In the genomic region with DNA sequence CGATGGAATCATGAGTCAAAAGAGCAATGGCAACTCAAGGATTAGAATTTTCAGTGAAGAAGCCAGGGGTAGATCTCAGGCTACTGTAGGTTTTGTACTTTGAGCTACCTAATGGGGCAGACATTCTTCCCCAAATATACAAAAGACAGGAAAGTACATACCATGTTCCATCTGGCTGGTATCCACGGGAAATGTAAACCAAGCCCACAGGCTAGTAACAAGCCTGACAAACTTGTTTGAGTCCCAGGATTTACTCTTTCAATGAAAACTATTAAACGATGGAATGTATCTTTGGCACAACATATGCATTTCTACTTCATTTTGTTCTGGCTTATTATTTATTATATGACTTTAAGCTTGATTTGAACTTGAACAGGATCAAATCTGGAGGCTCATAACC, we compare ENCODE assay signal across 26 cellular contexts.
"Had no signal": no experiment of that assay in that cellular context is flagged by ENCODE, and none has a peak within 500 bp of the region (broad histone marks: within the 10 kb centered on the region; RNA-seq: fewer than 3 reads in every experiment).

No MANE protein-coding gene starts in this region.

- H3K27ac Mint-ChIP-seq: activated naive CD8-positive, alpha-beta T cell; brain; effector memory CD8-positive, alpha-beta T cell; nephron; stimulated activated effector memory CD8-positive, alpha-beta T cell treated with anti-CD3 and anti-CD28 coated beads, Interleukin-12 subunit alpha, Interleukin-12 subunit beta, amount 100 ng/mL, for 72 hours; stimulated activated naive CD8-positive, alpha-beta T cell treated with anti-CD3 and anti-CD28 coated beads, Interleukin-15, Interleukin-2, amounts not matched to agents 100 ng/mL and 50 ng/mL, for 24 hours; T-cell had no signal

- H3K4me3 Mint-ChIP-seq: activated naive CD8-positive, alpha-beta T cell; brain; effector memory CD8-positive, alpha-beta T cell; nephron; stimulated activated effector memory CD8-positive, alpha-beta T cell treated with anti-CD3 and anti-CD28 coated beads, Interleukin-12 subunit alpha, Interleukin-12 subunit beta, amount 100 ng/mL, for 72 hours; stimulated activated naive CD8-positive, alpha-beta T cell treated with anti-CD3 and anti-CD28 coated beads, Interleukin-15, Interleukin-2, amounts not matched to agents 100 ng/mL and 50 ng/mL, for 24 hours; T-cell had no signal

- ATAC-seq: activated CD4-positive, CD25-positive, alpha-beta regulatory T cell treated with anti-CD3 and anti-CD28 coated beads, Interleukin-2, amount 50 U/mL, for 24 hours; effector memory CD8-positive, alpha-beta T cell; left lung; lower lobe of right lung; right lobe of liver; stimulated activated effector memory CD8-positive, alpha-beta T cell treated with anti-CD3 and anti-CD28 coated beads, Interleukin-12 subunit alpha, Interleukin-12 subunit beta, amount 100 ng/mL, for 72 hours; T-cell had no signal

- H3K4me1 Mint-ChIP-seq: brain; stimulated activated effector memory CD8-positive, alpha-beta T cell treated with anti-CD3 and anti-CD28 coated beads, Interleukin-12 subunit alpha, Interleukin-12 subunit beta, amount 100 ng/mL, for 72 hours; T-cell had no signal

- H3K27ac ChIP-seq: ascending aorta, left lung, lower lobe of right lung, right lobe of liver, skin epidermis, thoracic aorta had no signal

- H3K36me3 Mint-ChIP-seq: activated naive CD8-positive, alpha-beta T cell; brain; stimulated activated effector memory CD8-positive, alpha-beta T cell treated with anti-CD3 and anti-CD28 coated beads, Interleukin-12 subunit alpha, Interleukin-12 subunit beta, amount 100 ng/mL, for 72 hours; T-cell had no signal

- H3K4me1 ChIP-seq: ascending aorta, left lung, lower lobe of right lung, right lobe of liver had no signal

- FAIRE-seq: urothelium cell line had no signal

- H3K4me3 ChIP-seq: ascending aorta, left lung, lower lobe of right lung, right lobe of liver, skin epidermis, thoracic aorta had no signal

- H3K27me3 ChIP-seq: ascending aorta, left lung had no signal

- H3K36me3 ChIP-seq: ascending aorta, left lung, lower lobe of right lung, right lobe of liver, thoracic aorta had no signal

- H3K9me3 ChIP-seq: ascending aorta, lower lobe of right lung, right lobe of liver, thoracic aorta had no signal

- H3K27me3 Mint-ChIP-seq: activated naive CD8-positive, alpha-beta T cell; effector memory CD8-positive, alpha-beta T cell; stimulated activated naive CD8-positive, alpha-beta T cell treated with anti-CD3 and anti-CD28 coated beads, Interleukin-15, Interleukin-2, amounts not matched to agents 100 ng/mL and 50 ng/mL, for 24 hours; T-cell had no signal

- H3K9me3 Mint-ChIP-seq: brain; nephron; stimulated activated effector memory CD8-positive, alpha-beta T cell treated with anti-CD3 and anti-CD28 coated beads, Interleukin-12 subunit alpha, Interleukin-12 subunit beta, amount 100 ng/mL, for 72 hours; stimulated activated naive CD8-positive, alpha-beta T cell treated with anti-CD3 and anti-CD28 coated beads, Interleukin-15, Interleukin-2, amounts not matched to agents 100 ng/mL and 50 ng/mL, for 24 hours had no signal

- DNase-seq: activated CD4-positive, alpha-beta T cell treated with anti-CD3 and anti-CD28 coated beads for 48 hours; activated CD4-positive, alpha-beta T cell treated with anti-CD3 and anti-CD28 coated beads, Interleukin-2, amount 50 U/mL, for 48 hours; activated CD8-positive, alpha-beta memory T cell treated with anti-CD3 and anti-CD28 coated beads for 24 hours; activated effector memory CD4-positive, alpha-beta T cell treated with Interleukin-2 at 50 U/mL for 16 hours; activated naive CD4-positive, alpha-beta T cell treated with Interleukin-2 at 50 U/mL for 16 hours; caudate nucleus; cortex of kidney; effector memory CD8-positive, alpha-beta T cell; foreskin melanocyte; left lung; lower lobe of right lung; mesendoderm; posterior cingulate gyrus; right lobe of liver; stimulated activated CD4-positive, alpha-beta T cell treated with anti-CD3 and anti-CD28 coated beads, Interleukin-4, amount 100 ng/mL, for 24 hours; T-cell had no signal
